25 cellular contexts compared by ENCODE assay signal in genomic region chr5:6464441-6464840, GRCh38. TPM values are rescaled to one million over a fixed set of nuclear protein-coding genes. Genes with fewer than 3 reads are reported as not detected.
"Had no signal": no experiment of that assay in that cellular context is flagged by ENCODE, and none has a peak within 500 bp of the region (broad histone marks: within the 10 kb centered on the region; RNA-seq: fewer than 3 reads in every experiment).

No MANE protein-coding gene starts in this region.

- DNase-seq: activated CD4-positive, alpha-beta T cell treated with anti-CD3 and anti-CD28 coated beads for 36 hours; activated CD4-positive, CD25-positive, alpha-beta regulatory T cell; activated naive CD4-positive, alpha-beta T cell; activated T-cell treated with anti-CD3 and anti-CD28 coated beads for 4 hours; activated T-cell treated with anti-CD3 and anti-CD28 coated beads, Interleukin-2, amount 50 U/mL, for 72 hours; anterior cingulate cortex; cerebellar nuclear complex; colonic mucosa; dorsolateral prefrontal cortex; effector memory CD8-positive, alpha-beta T cell; erythroblast; lower lobe of right lung; mesenchymal stem cell; natural killer cell; occipital lobe; posterior cingulate gyrus; stimulated activated CD4-positive, alpha-beta T cell treated with anti-CD3 and anti-CD28 coated beads, Interleukin-12 subunit alpha, Interleukin-12 subunit beta, amount 100 ng/mL, for 4 hours; stimulated activated CD4-positive, alpha-beta T cell treated with anti-CD3 and anti-CD28 coated beads, Interleukin-4, amount 100 ng/mL, for 1 hour; thyroid gland; upper lobe of left lung had no signal

- ATAC-seq: activated CD4-positive, alpha-beta T cell treated with anti-CD3 and anti-CD28 coated beads for 36 hours; activated naive CD4-positive, alpha-beta T cell treated with anti-CD3 and anti-CD28 coated beads, Interleukin-2, amount 50 U/mL, for 72 hours; activated T-cell treated with anti-CD3 and anti-CD28 coated beads, Interleukin-2, amount 50 U/mL, for 72 hours; effector memory CD8-positive, alpha-beta T cell; lower lobe of right lung; natural killer cell; sciatic nerve; stimulated activated effector memory CD8-positive, alpha-beta T cell treated with anti-CD3 and anti-CD28 coated beads, Interleukin-12 subunit alpha, Interleukin-12 subunit beta, amount 100 ng/mL, for 72 hours had no signal

RNA-seq across cellular contexts. Expression of gene UBE2QL1, which starts 15.8 kb away (rescaled TPM):
- total RNA-seq: activated CD4-positive, alpha-beta T cell treated with anti-CD3 and anti-CD28 coated beads for 36 hours; activated naive CD4-positive, alpha-beta T cell treated with anti-CD3 and anti-CD28 coated beads, Interleukin-2, amount 50 U/mL, for 72 hours; bronchial epithelial cell; lower lobe of right lung; mononuclear cell; natural killer cell had no signal
